In the genomic region with DNA sequence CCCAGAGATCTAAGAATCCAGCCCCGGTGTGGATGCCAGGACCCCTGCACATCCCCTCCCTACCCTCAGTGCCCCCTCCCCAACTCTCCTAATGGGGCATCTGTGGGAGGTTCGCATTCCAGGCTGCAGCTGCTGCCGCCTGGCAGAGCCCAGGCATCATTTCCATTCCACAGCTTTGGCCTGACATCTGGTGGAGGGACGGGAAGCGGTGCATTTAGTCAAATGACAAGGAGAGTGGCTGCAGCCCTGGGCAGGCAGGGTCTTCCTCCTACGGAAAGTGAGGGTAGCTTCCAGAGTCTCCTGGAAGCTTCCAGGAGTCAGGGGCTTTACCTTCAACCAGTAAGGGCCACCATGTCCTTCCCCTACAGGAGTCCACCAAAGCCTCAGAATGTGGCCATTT, we compare ENCODE assay signal across 12 cellular contexts. TPM values are rescaled to one million over a fixed set of nuclear protein-coding genes. Genes with fewer than 3 reads are reported as not detected.
A peak's percentile ranks its signal among the peaks of the same experiment; 100 is the strongest.
DNase-seq lines count a peak whose midpoint lies in the region; ATAC-seq and TF ChIP-seq lines count a peak whose summit lies in the region.
"Had no signal": no experiment of that assay in that cellular context is flagged by ENCODE, and none has a peak within 500 bp of the region (broad histone marks: within the 10 kb centered on the region; RNA-seq: fewer than 3 reads in every experiment).

No MANE protein-coding gene starts in this region.

- POLR2A ChIA-PET in RWPE1 (lab: Yijun Ruan, JAX; ENCODE audit: low non-redundant PET), result no interaction called here

- TF ChIP-seq CTCF in cardiac muscle cell (IDR thresholded peaks at IDR 0.05; ENCODE audit: low read depth, low read length) (no peak), RWPE1 (conservative IDR thresholded peaks at IDR 0.05; ENCODE audit: low read depth) (no peak), fibroblast of the aortic adventitia (IDR thresholded peaks at IDR 0.05; ENCODE audit: insufficient read depth, low read length) (peak; percentile 26), uterus (IDR thresholded peaks at IDR 0.05) (peak in 3 of 4 experiments; percentile 7 to 31 (median 21))

- no peaks in the 10 kb centered on the region for H3K9me3 ChIP-seq in cardiac muscle cell (ENCODE audit: low read depth)
- no peaks in the 10 kb centered on the region for H3K9me3 ChIP-seq in uterus

- H3K4me1 ChIP-seq in cardiac muscle cell (ENCODE audit: low read depth) (no peaks in the 10 kb centered on the region), uterus (peaks cover 0 to 5% of the 10 kb centered on the region in 2 donors)

- CTCF ChIA-PET in RWPE1 (lab: Yijun Ruan, JAX), result interaction anchor here (0.5 to 1.4 kb wide), 17 partner anchors 9 to 1086 kb away, joined by 3 to 6 read pairs (median 3); a partner anchor contains a TSS

- H3K4me3 ChIP-seq in cardiac muscle cell, result no peak overlapping the region
- H3K4me3 ChIP-seq in fibroblast of the aortic adventitia (ENCODE audit: low read depth, low read length), result no peak overlapping the region
- H3K4me3 ChIP-seq in uterus, result no peak overlapping the region

- no peak for TF ChIP-seq POLR2A in uterus (IDR thresholded peaks at IDR 0.05)

- H3K27ac ChIP-seq in cardiac muscle cell (no peak overlapping the region), RWPE1 (no peak overlapping the region), uterus (no peak overlapping the region)

- H3K27me3 ChIP-seq in cardiac muscle cell (no peaks in the 10 kb centered on the region), uterus (no peaks in the 10 kb centered on the region)

- H3K36me3 ChIP-seq in cardiac muscle cell, result no peaks in the 10 kb centered on the region
- H3K36me3 ChIP-seq in uterus, result no peaks in the 10 kb centered on the region

- DNase-seq in cardiac muscle cell (ENCODE audit: low read depth in 1 of 2, low spot score in 1 of 2) (peak; percentile 35 to 37), left cardiac atrium (no peak), RWPE1 (ENCODE audit: low spot score) (peak; percentile 50), fibroblast of the aortic adventitia (ENCODE audit: low read depth) (no peak), uterus (no peak), NCI-H2196 treated with DMSO at 0.1 percent for 48 hours (lab: John Stamatoyannopoulos, UW; ENCODE audit: unreplicated experiment) (no peak), HT-29 (ENCODE audit: low spot score) (no peak)
- no peak for DNase-seq in stimulated activated naive CD4-positive, alpha-beta T cell (lab: John Stamatoyannopoulos, UW)
- DNase-seq: central memory CD4-positive, alpha-beta T cell; COR-L47; immature natural killer cell; NCI-H774 had no signal

- intact Hi-C loops in left cardiac atrium (cut with DNase I), result loop anchor here in 1 of 2 donors (5.0 kb wide), 1 partner anchor 238 kb away; no protein-coding TSS in a partner anchor
- intact Hi-C loops in uterus (cut with DNase I; ENCODE audit: low total_unique reads), result loop anchor here (10.0 kb wide), 1 partner anchor 240 kb away; no protein-coding TSS in a partner anchor

- no peak for ATAC-seq in left cardiac atrium

RNA-seq across cellular contexts. Expression of a gene that starts 30.8 kb away (rescaled TPM):
- total RNA-seq in cardiac muscle cell (not detected in 2 replicates), left cardiac atrium (not detected), fibroblast of the aortic adventitia (ENCODE audit: low replicate concordance) (not detected in 2 replicates), uterus (1 to 10 TPM in 3 of 4 donors, under 1 TPM in 1; 0.90 to 2.4 (median 2.1) TPM)
- polyA plus RNA-seq in cardiac muscle cell, result not detected in 2 replicates
- not detected in 2 replicates for total RNA-seq in HT-29 (2014; rRNA removed; shearing (Covaris generic))
- polyA plus RNA-seq: immature natural killer cell had no signal

Comparison
In these comparisons a context has a peak if more than half of its experiments do, and no peak if none do; other contexts are left out.
1. DNase-seq: peak in cardiac muscle cell (2 of 2) and RWPE1 (single experiment); none in left cardiac atrium (single experiment), fibroblast of the aortic adventitia (single experiment), uterus (0 of 2), NCI-H2196 treated with DMSO at 0.1 percent for 48 hours (single experiment), HT-29 (single experiment) and stimulated activated naive CD4-positive, alpha-beta T cell (0 of 6).
2. CTCF ChIP-seq: peak in fibroblast of the aortic adventitia (single experiment) and uterus (3 of 4); none in cardiac muscle cell (single experiment) and RWPE1 (single experiment).